Comparison of ENCODE assay signal across 16 cellular contexts in the genomic region with DNA sequence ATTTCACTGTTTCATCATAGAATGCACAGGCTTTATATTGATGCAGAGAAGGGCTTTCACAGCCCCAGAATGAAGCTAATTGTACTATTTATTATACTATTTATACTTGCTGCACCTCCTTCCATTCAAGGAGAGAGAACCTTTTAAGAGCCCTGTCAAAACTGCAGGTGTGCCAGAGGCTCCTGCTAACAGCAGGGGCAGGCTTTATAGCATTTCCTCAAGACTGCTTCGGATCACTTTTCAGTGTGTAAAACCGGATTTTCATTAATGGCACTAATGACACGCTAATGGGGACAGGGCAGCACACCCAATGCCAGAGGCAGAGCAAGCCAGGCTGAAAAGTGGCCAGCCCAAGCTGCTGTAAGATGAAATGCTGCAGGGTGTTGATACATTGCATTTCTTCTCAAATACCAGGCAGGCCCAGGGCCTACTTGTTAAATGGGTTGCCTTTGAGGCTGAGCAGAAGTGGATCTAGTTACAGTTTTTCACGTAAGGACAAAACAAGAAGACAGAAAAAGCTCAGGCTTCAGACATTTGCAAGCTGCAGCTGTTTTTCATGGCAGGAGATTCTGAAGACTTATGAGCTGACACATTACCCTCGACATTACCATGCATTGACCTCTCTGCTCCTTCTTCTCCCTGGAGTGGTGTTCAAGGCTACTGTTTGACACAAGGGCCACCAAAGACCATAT.
DNase-seq lines count a peak whose midpoint lies in the region; FAIRE-seq and TF ChIP-seq lines count a peak whose summit lies in the region.
"Had no signal": no experiment of that assay in that cellular context is flagged by ENCODE, and none has a peak within 500 bp of the region (broad histone marks: within the 10 kb centered on the region; RNA-seq: fewer than 3 reads in every experiment).

No MANE protein-coding gene starts in this region.

- peaks cover 9% of the 10 kb centered on the region for H3K36me3 Mint-ChIP-seq in nephron progenitor cell (ENCODE audit: low read depth)

- 0 out of 8 replicates have a peak, but pooled peaks cover 0 to under 1% (median 0%) of the 10 kb centered on the region in 4 experiments for H3K36me3 ChIP-seq in H1 (ENCODE audit: control insufficient read depth in 2 of 4, insufficient read depth in 4 of 4, low read length in 3 of 4)
- H3K36me3 ChIP-seq in smooth muscle cell (ENCODE audit: low read depth) = no peaks in the 10 kb centered on the region
- no peaks in the 10 kb centered on the region for H3K36me3 ChIP-seq in SJCRH30

- peaks cover 2% of the 10 kb centered on the region for H3K27me3 Mint-ChIP-seq in nephron progenitor cell (ENCODE audit: low read depth, poor library complexity)
- H3K27me3 Mint-ChIP-seq: B cell had no signal

- no peak overlapping the region for H4K91ac ChIP-seq in H1 (replicated peaks; ENCODE audit: insufficient read length, low read length)

- H2BK120ac ChIP-seq in H1 (replicated peaks; ENCODE audit: low read depth, low read length) = no peak overlapping the region

- no peak overlapping the region for H2BK15ac ChIP-seq in H1 (ENCODE audit: low read length)

- 87% methylated on average over 5 of the region's 5 CpGs; no CpG with 5 or more reads in 1 of the 2 experiments for WGBS in H1 (ENCODE audit: extremely low coverage in 1 of 2, insufficient coverage in 1 of 2, insufficient read length in 1 of 2, insufficient replicate concordance in 2 of 2, low coverage in 1 of 2, low lambda C conversion rate in 2 of 2, missing lambda C conversion rate in 1 of 2), 2 experiments
- 54% methylated on average over 5 of the region's 5 CpGs for WGBS in smooth muscle cell (ENCODE audit: low lambda C conversion rate)

- TF ChIP-seq POLR2A in H1 (IDR thresholded peaks at IDR 0.05; ENCODE audit: control extremely low read depth in 1 of 2, low read depth in 2 of 2, low read length in 2 of 2) = no peak

- no peak overlapping the region for H4K5ac ChIP-seq in H1 (ENCODE audit: insufficient read length, low read depth, low read length)

- no peak overlapping the region for H3K4ac ChIP-seq in H1 (replicated peaks; ENCODE audit: insufficient read length, low read depth, low read length)

- H3K18ac ChIP-seq in H1 (ENCODE audit: extremely low read depth, low read length) = no peak overlapping the region

- H2BK12ac ChIP-seq in H1 (ENCODE audit: low read depth, low read length) = no peak overlapping the region

- no peak overlapping the region for H2AK5ac ChIP-seq in H1 (ENCODE audit: low read depth, low read length)

- H3K79me2 ChIP-seq in H1 (ENCODE audit: control insufficient read depth in 1 of 2, insufficient read depth in 2 of 2, low read length in 2 of 2) (no peaks in the 10 kb centered on the region), smooth muscle cell (ENCODE audit: low read depth) (no peaks in the 10 kb centered on the region)

- H3K79me1 ChIP-seq in H1 (ENCODE audit: low read depth, low read length) = no peaks in the 10 kb centered on the region

- H3K4me3 ChIP-seq in H1 (ENCODE audit: extremely low read depth in 1 of 4, insufficient read depth in 2 of 4, low read depth in 3 of 4, low read length in 4 of 4) (no peak overlapping the region), smooth muscle cell (no peak overlapping the region), SJCRH30 (no peak overlapping the region)

- H3K27ac ChIP-seq in H1 (ENCODE audit: low read depth, low read length) = no peak overlapping the region
- H3K27ac ChIP-seq in smooth muscle cell (ENCODE audit: low read depth) = peak overlapping the region; percentile 78
- no peak overlapping the region for H3K27ac ChIP-seq in SJCRH30

- POLR2A ChIA-PET in H1 (lab: Charles Lee; ENCODE audit: partially characterized antibody) = no interaction called here

- H3K56ac ChIP-seq in H1 (replicated peaks; ENCODE audit: insufficient read length, low read depth, low read length) = no peak overlapping the region

- H3K9ac ChIP-seq in H1 (replicated peaks in 1 of 4; ENCODE audit: extremely low read depth in 1 of 4, low read depth in 3 of 4, low read length in 3 of 4) (no peak overlapping the region; a peak in 1 of 7 replicates), smooth muscle cell (ENCODE audit: low read depth) (no peak overlapping the region)

- no peaks in the 10 kb centered on the region for H3K27me3 ChIP-seq in H1 (replicated peaks in 1 of 4; ENCODE audit: control insufficient read depth in 3 of 4, extremely low read depth in 1 of 4, insufficient read depth in 3 of 4, low read length in 3 of 4)
- H3K27me3 ChIP-seq in smooth muscle cell (ENCODE audit: low read depth) = no peaks in the 10 kb centered on the region
- no peaks in the 10 kb centered on the region for H3K27me3 ChIP-seq in SJCRH30

- no peak for TF ChIP-seq RAD21 in H1 (IDR thresholded peaks at IDR 0.05 in 1 of 2, conservative IDR thresholded peaks at IDR 0.05 in 1 of 2; ENCODE audit: low read depth in 2 of 2, low read length in 2 of 2)

- H2BK20ac ChIP-seq in H1 (ENCODE audit: low read length) = no peak overlapping the region

- TF ChIP-seq EP300 in H1 (IDR thresholded peaks at IDR 0.05; ENCODE audit: borderline replicate concordance in 1 of 2, low read depth in 2 of 2, low read length in 2 of 2) = no peak

- no peak overlapping the region for H3K14ac ChIP-seq in H1 (ENCODE audit: insufficient read length)

- no peak for FAIRE-seq in H1 (lab: Jason Lieb, UNC)

- CTCF ChIA-PET in H1 (lab: Charles Lee; ENCODE audit: partially characterized antibody) = interaction anchor here (0.6 to 1.7 kb wide), 3 partner anchors 12 to 30 kb away, joined by 3 read pairs; no protein-coding TSS in a partner anchor

- H4K20me1 ChIP-seq in H1 (replicated peaks in 1 of 2; ENCODE audit: control insufficient read depth in 1 of 2, insufficient read depth in 2 of 2, low read length in 2 of 2) = no peaks in the 10 kb centered on the region
- H4K20me1 ChIP-seq in smooth muscle cell (ENCODE audit: low read depth) = no peaks in the 10 kb centered on the region

- peaks cover 9% of the 10 kb centered on the region for H3K9me3 Mint-ChIP-seq in nephron progenitor cell

- H3K23ac ChIP-seq in H1 (ENCODE audit: insufficient read length) = no peak overlapping the region

- peaks cover 0 to 5% (median 2%) of the 10 kb centered on the region in 4 experiments; a peak in 3 of 7 replicates for H3K4me1 ChIP-seq in H1 (replicated peaks in 1 of 4; ENCODE audit: control insufficient read depth in 3 of 4, insufficient read depth in 4 of 4, low read length in 3 of 4)
- H3K4me1 ChIP-seq in smooth muscle cell (ENCODE audit: low read depth) = peaks cover 28% of the 10 kb centered on the region
- H3K4me1 ChIP-seq in SJCRH30 = no peaks in the 10 kb centered on the region

- peaks cover 7% of the 10 kb centered on the region for H3F3A ChIP-seq in smooth muscle cell (ENCODE audit: low read depth)

- H3K9me3 ChIP-seq in H1 (ENCODE audit: insufficient read depth in 2 of 2, low read depth in 1 of 2, low read length in 1 of 2) (peaks cover 4 to 6% of the 10 kb centered on the region in 2 experiments), smooth muscle cell (replicated peaks; ENCODE audit: low read depth) (no peaks in the 10 kb centered on the region), SJCRH30 (replicated peaks) (no peaks in the 10 kb centered on the region)

- H3K4me2 ChIP-seq in H1 (ENCODE audit: insufficient read depth in 1 of 2, low read depth in 2 of 2, low read length in 2 of 2) (no peak overlapping the region), smooth muscle cell (peak overlapping the region; percentile 2)

- no peak overlapping the region for H3K4me3 Mint-ChIP-seq in nephron progenitor cell
- H3K4me3 Mint-ChIP-seq: B cell had no signal

- no peak overlapping the region for H4K8ac ChIP-seq in H1 (ENCODE audit: extremely low read depth, insufficient read depth, low read length)

- H3K4me1 Mint-ChIP-seq in nephron progenitor cell = peaks cover 57% of the 10 kb centered on the region
- H3K4me1 Mint-ChIP-seq: B cell had no signal

- H3K23me2 ChIP-seq in H1 (ENCODE audit: low read depth, low read length) = no peaks in the 10 kb centered on the region

- no peak for TF ChIP-seq CTCF in H1 (IDR thresholded peaks at IDR 0.05; ENCODE audit: control extremely low read depth in 1 of 3, insufficient read depth in 1 of 3, low read depth in 1 of 3, low read length in 3 of 3)
- no peak for TF ChIP-seq CTCF in nephron progenitor cell (IDR thresholded peaks at IDR 0.05)
- no peak for TF ChIP-seq CTCF in smooth muscle cell (IDR thresholded peaks at IDR 0.05; ENCODE audit: borderline replicate concordance, insufficient read depth, poor library complexity, severe bottlenecking)

- H3K27ac Mint-ChIP-seq in nephron progenitor cell = peak overlapping the region; percentile 76
- H3K27ac Mint-ChIP-seq: B cell had no signal

- DNase-seq in NCI-H146 (lab: John Stamatoyannopoulos, UW) (peak; percentile 25), NCI-H146 treated with DMSO at 0.1 percent for 48 hours (lab: John Stamatoyannopoulos, UW; ENCODE audit: unreplicated experiment) (no peak), H1 (ENCODE audit: low read depth in 1 of 2, low spot score in 2 of 2) (no peak), nephron progenitor cell (peak; percentile 5), smooth muscle cell (lab: John Stamatoyannopoulos, UW; ENCODE audit: unreplicated experiment) (no peak), HuH-7 (ENCODE audit: low spot score) (no peak), activated gamma-delta T cell treated with Interleukin-2 at 50 U/mL for 16 hours (no peak), SJCRH30 (no peak)
- DNase-seq: 8988T, GDM1, KG1, NCI-H1417 treated with DMSO at 0.1 percent for 48 hours, NCI-H2029, NCI-H510A, NCI-H748 treated with DMSO at 0.1 percent for 48 hours had no signal

- no peak overlapping the region; the same call in 1 of the 2 replicates for H2BK5ac ChIP-seq in H1 (ENCODE audit: low read depth, low read length)

- 0 out of 2 replicates have a peak overlapping the region, but pooled peaks have one; percentile 36 for H2AFZ ChIP-seq in H1 (ENCODE audit: low read length)
- H2AFZ ChIP-seq in smooth muscle cell (ENCODE audit: low read depth) = peak overlapping the region; percentile 39

TF ChIP-seq in H1, 55 proteins besides CTCF, POLR2A, EP300 and RAD21 (continues in another document):
- TF ChIP-seq GTF2F1 (IDR thresholded peaks at IDR 0.05; ENCODE audit: borderline replicate concordance, low read depth, low read length) (no peak), SP4 (IDR thresholded peaks at IDR 0.05; ENCODE audit: low read length) (no peak), POLR2AphosphoS5 (IDR thresholded peaks at IDR 0.05; ENCODE audit: low read depth, low read length) (no peak), RXRA (IDR thresholded peaks at IDR 0.05; ENCODE audit: insufficient read depth, low read depth, low read length) (no peak), YY1 (IDR thresholded peaks at IDR 0.05; ENCODE audit: low read depth, low read length) (no peak)

Comparison
In these comparisons a context has a peak if more than half of its experiments do, and no peak if none do; other contexts are left out.
1. DNase-seq: peak in NCI-H146 (single experiment) and nephron progenitor cell (single experiment); none in NCI-H146 treated with DMSO at 0.1 percent for 48 hours (single experiment), H1 (0 of 2), smooth muscle cell (single experiment), HuH-7 (single experiment), activated gamma-delta T cell treated with Interleukin-2 at 50 U/mL for 16 hours (single experiment) and SJCRH30 (0 of 2).